In genomic region chr16:55628306-55628968, GRCh38 we compare ENCODE assay signal across 1 cellular context.
TF ChIP-seq lines count a peak whose summit lies in the region.

No MANE protein-coding gene starts in this region.

TF ChIP-seq in K562, 482 proteins besides CTCF, POLR2A, EP300 and RAD21:
- 0 out of 2 replicates have a peak, but pooled peaks have one; percentile 31 for TF ChIP-seq TOE1 (IDR thresholded peaks at IDR 0.05; ENCODE audit: borderline replicate concordance)
- TF ChIP-seq TOE1 (CRISPR knock-in tag; IDR thresholded peaks at IDR 0.05; ENCODE audit: borderline replicate concordance, low read depth) = no peak
- TF ChIP-seq KDM2B (CRISPR knock-in tag; IDR thresholded peaks at IDR 0.05) = no peak
- no peak for TF ChIP-seq SAP30 (IDR thresholded peaks at IDR 0.05; ENCODE audit: borderline replicate concordance, insufficient read depth, low read depth, low read length, poor library complexity, severe bottlenecking)
- peak; percentile 78 for TF ChIP-seq RAD51 (IDR thresholded peaks at IDR 0.05; ENCODE audit: borderline replicate concordance, low read depth)
- TF ChIP-seq ZNF609 (CRISPR knock-in tag; IDR thresholded peaks at IDR 0.05; ENCODE audit: borderline replicate concordance) = no peak
- no peak for TF ChIP-seq IRF2 (CRISPR knock-in tag; IDR thresholded peaks at IDR 0.05)
- TF ChIP-seq CBFA2T2 (conservative IDR thresholded peaks at IDR 0.05) = peak; percentile 31; the same call in 1 of the 2 replicates
- no peak for TF ChIP-seq PREB (CRISPR knock-in tag; IDR thresholded peaks at IDR 0.05)
- no peak for TF ChIP-seq ELK1 (CRISPR knock-in tag; IDR thresholded peaks at IDR 0.05)
- no peak for TF ChIP-seq CREB3L1 (IDR thresholded peaks at IDR 0.05; ENCODE audit: borderline replicate concordance, low read depth)
- no peak for TF ChIP-seq CBFA2T3 (IDR thresholded peaks at IDR 0.05)
- TF ChIP-seq TFE3 (CRISPR knock-in tag; IDR thresholded peaks at IDR 0.05) = peak; percentile 96
- no peak for TF ChIP-seq PURB (CRISPR knock-in tag; IDR thresholded peaks at IDR 0.05; ENCODE audit: low read depth)
- TF ChIP-seq TSHZ1 (CRISPR knock-in tag; IDR thresholded peaks at IDR 0.05) = no peak
